In genomic region chr1:44594871-44595735, GRCh38 we compare ENCODE assay signal across 8 cellular contexts.
DNase-seq lines count a peak whose midpoint lies in the region; ATAC-seq and TF ChIP-seq lines count a peak whose summit lies in the region.

No MANE protein-coding gene starts in this region.

- H3K36me3 Mint-ChIP-seq in activated naive CD8-positive, alpha-beta T cell treated with anti-CD3 and anti-CD28 coated beads, Interleukin-2, amount 10 ng/mL, durations not matched to agents 7 days and 5 days, result no peaks in the 10 kb centered on the region

- peak; percentile 94 for TF ChIP-seq CTCF in 22Rv1 (IDR thresholded peaks at IDR 0.05)
- peak; percentile 99 for TF ChIP-seq CTCF in GM12875 (IDR thresholded peaks at IDR 0.05; ENCODE audit: borderline replicate concordance, insufficient read depth, low read depth, low read length)
- peak; percentile 98 for TF ChIP-seq CTCF in LNCaP clone FGC (IDR thresholded peaks at IDR 0.05; ENCODE audit: control insufficient read depth, extremely low read depth, insufficient read depth)
- TF ChIP-seq CTCF in left ventricle myocardium inferior (IDR thresholded peaks at IDR 0.05; ENCODE audit: borderline replicate concordance), result peak; percentile 99
- TF ChIP-seq CTCF in retinal pigment epithelial cell (conservative IDR thresholded peaks at IDR 0.05; ENCODE audit: low read depth, low read length), result peak; percentile 92

- no peaks in the 10 kb centered on the region for H3K4me1 ChIP-seq in left ventricle myocardium inferior

- H3K4me1 Mint-ChIP-seq in activated naive CD8-positive, alpha-beta T cell treated with anti-CD3 and anti-CD28 coated beads, Interleukin-2, amount 10 ng/mL, durations not matched to agents 7 days and 5 days, result peaks cover 2% of the 10 kb centered on the region

- H3K27me3 Mint-ChIP-seq in activated naive CD8-positive, alpha-beta T cell treated with anti-CD3 and anti-CD28 coated beads, Interleukin-2, amount 10 ng/mL, durations not matched to agents 7 days and 5 days, result peaks cover 4% of the 10 kb centered on the region

- POLR2A ChIA-PET in activated naive CD8-positive, alpha-beta T cell treated with anti-CD3 and anti-CD28 coated beads, Interleukin-2, amount 10 ng/mL, durations not matched to agents 7 days and 5 days (lab: Charles Lee), result interaction anchor here (0.8 kb wide), 1 partner anchor 36 kb away, joined by 3 read pairs; no protein-coding TSS in a partner anchor

- DNase-seq in LNCaP clone FGC (ENCODE audit: low read depth), result no peak
- peak; percentile 34 for DNase-seq in SW480 (ENCODE audit: low spot score)
- peak; percentile 86 for DNase-seq in activated naive CD8-positive, alpha-beta T cell treated with anti-CD3 and anti-CD28 coated beads, Interleukin-2, amount 10 ng/mL, durations not matched to agents 7 days and 5 days
- peak; percentile 77 for DNase-seq in left ventricle myocardium inferior
- no peak for DNase-seq in retinal pigment epithelial cell (ENCODE audit: low read depth)

- intact Hi-C loops in left ventricle myocardium inferior (cut with micrococcal nuclease), result loop anchor here (5.0 to 10.0 kb wide), 2 partner anchors 213 to 370 kb away; no protein-coding TSS in a partner anchor

- H3K9me3 ChIP-seq in left ventricle myocardium inferior (replicated peaks), result no peaks in the 10 kb centered on the region

- no peaks in the 10 kb centered on the region for H3K36me3 ChIP-seq in left ventricle myocardium inferior

- ATAC-seq in activated naive CD8-positive, alpha-beta T cell treated with anti-CD3 and anti-CD28 coated beads, Interleukin-2, amount 10 ng/mL, durations not matched to agents 7 days and 5 days (ENCODE audit: low read depth), result peak; percentile 95
- ATAC-seq in GM21515 (IDR thresholded peaks at IDR 0.05; ENCODE audit: unreplicated experiment), result no peak

- H3K27ac Mint-ChIP-seq in activated naive CD8-positive, alpha-beta T cell treated with anti-CD3 and anti-CD28 coated beads, Interleukin-2, amount 10 ng/mL, durations not matched to agents 7 days and 5 days, result no peak overlapping the region

- no peak overlapping the region for H3K4me3 ChIP-seq in GM12875 (ENCODE audit: low read depth, low read length)
- H3K4me3 ChIP-seq in LNCaP clone FGC (ENCODE audit: low read depth, low read length), result no peak overlapping the region
- H3K4me3 ChIP-seq in left ventricle myocardium inferior, result no peak overlapping the region
- H3K4me3 ChIP-seq in retinal pigment epithelial cell (ENCODE audit: low read length), result no peak overlapping the region

- H3K4me3 Mint-ChIP-seq in activated naive CD8-positive, alpha-beta T cell treated with anti-CD3 and anti-CD28 coated beads, Interleukin-2, amount 10 ng/mL, durations not matched to agents 7 days and 5 days, result no peak overlapping the region

- H3K27ac ChIP-seq in 22Rv1 (no peak overlapping the region), left ventricle myocardium inferior (replicated peaks) (no peak overlapping the region)

- H3K9me3 Mint-ChIP-seq in activated naive CD8-positive, alpha-beta T cell treated with anti-CD3 and anti-CD28 coated beads, Interleukin-2, amount 10 ng/mL, durations not matched to agents 7 days and 5 days, result no peaks in the 10 kb centered on the region

- peaks cover 35% of the 10 kb centered on the region for H3K27me3 ChIP-seq in left ventricle myocardium inferior (ENCODE audit: low read depth)

Comparison
In these comparisons a context has a peak if more than half of its experiments do, and no peak if none do; other contexts are left out.
1. DNase-seq: peak in SW480 (single experiment), activated naive CD8-positive, alpha-beta T cell treated with anti-CD3 and anti-CD28 coated beads, Interleukin-2, amount 10 ng/mL, durations not matched to agents 7 days and 5 days (single experiment) and left ventricle myocardium inferior (single experiment); none in LNCaP clone FGC (single experiment) and retinal pigment epithelial cell (single experiment).
2. Peak in every context shown above with its lines, with median percentiles within 50 percentile points of each other: CTCF ChIP-seq.